ENCODE assay signal across 8 cellular contexts in genomic region chr9:34675048-34675714, GRCh38. TPM values are rescaled to one million over a fixed set of nuclear protein-coding genes. Genes with fewer than 3 reads are reported as not detected.
A peak's percentile ranks its signal among the peaks of the same experiment; 100 is the strongest.
DNase-seq lines count a peak whose midpoint lies in the region; ATAC-seq and TF ChIP-seq lines count a peak whose summit lies in the region.

No MANE protein-coding gene starts in this region.

- intact Hi-C loops in Calu3 (cut with micrococcal nuclease; ENCODE audit: unreplicated experiment) = no loop called here

- ATAC-seq in HG02885 (IDR thresholded peaks at IDR 0.05; ENCODE audit: poor library complexity, unreplicated experiment) = peak; percentile 50
- ATAC-seq in GM19397 (IDR thresholded peaks at IDR 0.05; ENCODE audit: unreplicated experiment) = no peak

- no peaks in the 10 kb centered on the region for H3K36me3 ChIP-seq in NT2/D1 (ENCODE audit: insufficient read depth, insufficient read length, low read length)

- no TSS peak for BruUV-seq in Calu3 (replicated peaks; lab: Mats Ljungman, UMichigan)

- DNase-seq in Calu3 (peak; percentile 80), NT2/D1 (ENCODE audit: low read depth, low spot score) (peak; percentile 82), activated T-cell treated with anti-CD3 and anti-CD28 coated beads for 48 hours (ENCODE audit: low read depth) (peak; percentile 61), fibroblast of the aortic adventitia (ENCODE audit: low read depth) (peak; percentile 73), pons (ENCODE audit: low spot score) (peak; percentile 37), GOT3 (lab: John Stamatoyannopoulos, UW) (no peak)

- no peak overlapping the region for H3K4me3 ChIP-seq in NT2/D1 (ENCODE audit: insufficient read length, low read depth)
- no peak overlapping the region for H3K4me3 ChIP-seq in fibroblast of the aortic adventitia (ENCODE audit: low read depth, low read length)

- H3K9me3 ChIP-seq in NT2/D1 (ENCODE audit: insufficient read depth, low read length) = peaks cover 4% of the 10 kb centered on the region; the same call in 1 of the 2 replicates

- H3K27ac Mint-ChIP-seq in Calu3 (ENCODE audit: unreplicated experiment) = no peak overlapping the region

- H3K27me3 ChIP-seq in NT2/D1 (ENCODE audit: insufficient read depth, insufficient read length) = no peaks in the 10 kb centered on the region

- H3K9me3 Mint-ChIP-seq in Calu3 (ENCODE audit: low read depth, unreplicated experiment) = no peaks in the 10 kb centered on the region

- CTCF ChIA-PET in Calu3 (lab: Charles Lee) = interaction anchor here (1.0 kb wide), 1 partner anchor 27 kb away, joined by 3 read pairs; no protein-coding TSS in a partner anchor

- H3K36me3 Mint-ChIP-seq in Calu3 (ENCODE audit: insufficient read depth, unreplicated experiment) = no peaks in the 10 kb centered on the region

- TF ChIP-seq CTCF in Calu3 (IDR thresholded peaks at IDR 0.05; ENCODE audit: unreplicated experiment) = peak; percentile 63
- TF ChIP-seq CTCF in fibroblast of the aortic adventitia (IDR thresholded peaks at IDR 0.05; ENCODE audit: insufficient read depth, low read length) = peak; percentile 83

- H3K9ac ChIP-seq in NT2/D1 (ENCODE audit: insufficient read length, low read depth) = no peak overlapping the region

- no peak overlapping the region for H3K4me3 Mint-ChIP-seq in Calu3 (ENCODE audit: low read depth, unreplicated experiment)

- H3K4me1 ChIP-seq in NT2/D1 (ENCODE audit: insufficient read depth, insufficient read length) = no peaks in the 10 kb centered on the region

- H3K4me1 Mint-ChIP-seq in Calu3 (ENCODE audit: low read depth, unreplicated experiment) = no peaks in the 10 kb centered on the region

- no peaks in the 10 kb centered on the region for H3K27me3 Mint-ChIP-seq in Calu3 (ENCODE audit: unreplicated experiment)

RNA-seq across cellular contexts. Expression of gene CCL27, which starts 12.7 kb away (rescaled TPM):
- total RNA-seq in Calu3 (2022) = not detected in 2 replicates
- total RNA-seq in fibroblast of the aortic adventitia (ENCODE audit: low replicate concordance) = not detected in 2 replicates

RNA-seq across cellular contexts. Expression of gene CCL19, which starts 15.9 kb away (rescaled TPM):
- total RNA-seq in Calu3 (2022) = not detected in 2 replicates
- total RNA-seq in fibroblast of the aortic adventitia (ENCODE audit: low replicate concordance) = not detected in 2 replicates

RNA-seq across cellular contexts. Expression of gene IL11RA, which starts 23.2 kb away (rescaled TPM):
- total RNA-seq in Calu3 (2022) = 6.8 and 8.7 TPM in 2 replicates
- 23.8 and 26.7 TPM in 2 replicates for total RNA-seq in fibroblast of the aortic adventitia (ENCODE audit: low replicate concordance)

RNA-seq across cellular contexts. Expression of gene GALT, which starts 28.7 kb away (rescaled TPM):
- total RNA-seq in Calu3 (2022) (25.7 and 26.6 TPM in 2 replicates), fibroblast of the aortic adventitia (ENCODE audit: low replicate concordance) (22.8 and 26.8 TPM in 2 replicates)

RNA-seq across cellular contexts. Expression of gene CCL21, which starts 34.8 kb away (rescaled TPM):
- total RNA-seq in Calu3 (2022) = not detected in 2 replicates
- not detected in 2 replicates for total RNA-seq in fibroblast of the aortic adventitia (ENCODE audit: low replicate concordance)
